Comparison of ENCODE assay signal across 8 cellular contexts in genomic region chr1:228938248-228938891, GRCh38.
DNase-seq lines count a peak whose midpoint lies in the region; ATAC-seq and TF ChIP-seq lines count a peak whose summit lies in the region.

No MANE protein-coding gene starts in this region.

- in situ Hi-C loops in brain microvascular endothelial cell (cut with HindIII; ENCODE audit: low pct_ligation_motif_present, low sequenced_read_pairs): no loop called here
- in situ Hi-C loops in GM23248 (cut with MboI): no loop called here

- H3K36me3 ChIP-seq in brain microvascular endothelial cell (replicated peaks): no peaks in the 10 kb centered on the region
- H3K36me3 ChIP-seq in GM23248 (ENCODE audit: low read depth): no peaks in the 10 kb centered on the region

- TF ChIP-seq CTCF in brain microvascular endothelial cell (IDR thresholded peaks at IDR 0.05; ENCODE audit: low read depth, low read length, missing control alignments): no peak

- WGBS in GM23248 (ENCODE audit: low coverage in 1 of 2, low lambda C conversion rate in 2 of 2, missing lambda C conversion rate in 2 of 2), 2 experiments: 60 to 63% methylated on average over 13 of the region's 13 CpGs

- DNase-seq in AML-193 (lab: John Stamatoyannopoulos, UW) (peak; percentile 47 to 55), MV-4-11 (lab: John Stamatoyannopoulos, UW) (peak; percentile 87), brain microvascular endothelial cell (peak; percentile 32), D341Med (ENCODE audit: low spot score) (no peak), GM23248 (no peak), NCI-H446 treated with DMSO at 0.1 percent for 48 hours (lab: John Stamatoyannopoulos, UW) (no peak), OCI-M2 (lab: John Stamatoyannopoulos, UW; ENCODE audit: unreplicated experiment) (no peak)
- DNase-seq in natural killer cell treated with Interleukin-12 subunit alpha and Interleukin-12 subunit beta and Interleukin-15 and Interleukin-18, amount 100 ng/mL, for 72 hours (ENCODE audit: low spot score): peak; percentile 54

- H3K9ac ChIP-seq in GM23248: no peak overlapping the region

- no peaks in the 10 kb centered on the region for H3K9me2 ChIP-seq in GM23248 (ENCODE audit: insufficient read depth)

- no peak overlapping the region for H3K27ac ChIP-seq in brain microvascular endothelial cell
- H3K27ac ChIP-seq in GM23248: no peak overlapping the region

- H3K4me3 Mint-ChIP-seq in natural killer cell treated with Interleukin-12 subunit alpha and Interleukin-12 subunit beta and Interleukin-15 and Interleukin-18, amount 100 ng/mL, for 72 hours: peak overlapping the region; percentile 25

- no peaks in the 10 kb centered on the region for H3K9me3 Mint-ChIP-seq in natural killer cell treated with Interleukin-12 subunit alpha and Interleukin-12 subunit beta and Interleukin-15 and Interleukin-18, amount 100 ng/mL, for 72 hours

- H3K4me1 ChIP-seq in GM23248 (ENCODE audit: insufficient read depth): no peaks in the 10 kb centered on the region

- no peaks in the 10 kb centered on the region for H3F3A ChIP-seq in GM23248 (ENCODE audit: insufficient read depth)

- peak overlapping the region; percentile 46 to 70 for H3K27ac Mint-ChIP-seq in natural killer cell treated with Interleukin-12 subunit alpha and Interleukin-12 subunit beta and Interleukin-15 and Interleukin-18, amount 100 ng/mL, for 72 hours

- no peaks in the 10 kb centered on the region for H3K36me3 Mint-ChIP-seq in natural killer cell treated with Interleukin-12 subunit alpha and Interleukin-12 subunit beta and Interleukin-15 and Interleukin-18, amount 100 ng/mL, for 72 hours

- H3K27me3 ChIP-seq in brain microvascular endothelial cell (replicated peaks) (no peaks in the 10 kb centered on the region), GM23248 (replicated peaks; ENCODE audit: insufficient read depth) (no peaks in the 10 kb centered on the region; the same call in 1 of the 2 replicates)

- peaks cover 22 to 25% of the 10 kb centered on the region in 2 donors for H3K4me1 Mint-ChIP-seq in natural killer cell treated with Interleukin-12 subunit alpha and Interleukin-12 subunit beta and Interleukin-15 and Interleukin-18, amount 100 ng/mL, for 72 hours (ENCODE audit: low read depth in 2 of 2)

- ATAC-seq in natural killer cell treated with Interleukin-12 subunit alpha and Interleukin-12 subunit beta and Interleukin-15 and Interleukin-18, amount 100 ng/mL, for 72 hours: peak; percentile 55 to 70

- no peaks in the 10 kb centered on the region for H3K9me3 ChIP-seq in GM23248 (ENCODE audit: low read depth)

- no peak overlapping the region for H3K4me2 ChIP-seq in GM23248 (ENCODE audit: unreplicated experiment)

- no peaks in the 10 kb centered on the region for H4K20me1 ChIP-seq in GM23248 (ENCODE audit: insufficient read depth)

- no peak overlapping the region for H2AFZ ChIP-seq in GM23248

- no peak overlapping the region for H3K4me3 ChIP-seq in brain microvascular endothelial cell (ENCODE audit: low read depth, low read length)
- H3K4me3 ChIP-seq in GM23248: no peak overlapping the region

- peaks cover 2 to 7% of the 10 kb centered on the region in 2 donors for H3K27me3 Mint-ChIP-seq in natural killer cell treated with Interleukin-12 subunit alpha and Interleukin-12 subunit beta and Interleukin-15 and Interleukin-18, amount 100 ng/mL, for 72 hours

- H3K79me2 ChIP-seq in GM23248 (ENCODE audit: insufficient read depth): no peaks in the 10 kb centered on the region

Comparison
In these comparisons a context has a peak if more than half of its experiments do, and no peak if none do; other contexts are left out.
1. DNase-seq: peak in AML-193 (2 of 2), MV-4-11 (single experiment), brain microvascular endothelial cell (single experiment) and natural killer cell treated with Interleukin-12 subunit alpha and Interleukin-12 subunit beta and Interleukin-15 and Interleukin-18, amount 100 ng/mL, for 72 hours (single experiment); none in D341Med (single experiment), GM23248 (single experiment), NCI-H446 treated with DMSO at 0.1 percent for 48 hours (single experiment) and OCI-M2 (single experiment).